Comparison of ENCODE assay signal across 9 cellular contexts in genomic region chr10:118800920-118801319, GRCh38. TPM values are rescaled to one million over a fixed set of nuclear protein-coding genes. Genes with fewer than 3 reads are reported as not detected.
DNase-seq lines count a peak whose midpoint lies in the region; ATAC-seq and TF ChIP-seq lines count a peak whose summit lies in the region.
"Had no signal": no experiment of that assay in that cellular context is flagged by ENCODE, and none has a peak within 500 bp of the region (broad histone marks: within the 10 kb centered on the region; RNA-seq: fewer than 3 reads in every experiment).

No MANE protein-coding gene starts in this region.

- peaks cover 6% of the 10 kb centered on the region for H3K27me3 Mint-ChIP-seq in CD4-positive, alpha-beta T cell

- no peaks in the 10 kb centered on the region for H3K36me3 Mint-ChIP-seq in CD4-positive, alpha-beta T cell (ENCODE audit: low read depth)

- H3K4me1 ChIP-seq in Karpas-422 (ENCODE audit: low read length): no peaks in the 10 kb centered on the region
- no peaks in the 10 kb centered on the region for H3K4me1 ChIP-seq in breast epithelium
- H3K4me1 ChIP-seq in mucosa of descending colon (ENCODE audit: low read depth): no peaks in the 10 kb centered on the region
- H3K4me1 ChIP-seq: HAP-1 had no signal

- H3K27ac Mint-ChIP-seq in CD4-positive, alpha-beta T cell: no peak overlapping the region

- H3K27me3 ChIP-seq in CD4-positive, alpha-beta T cell (ENCODE audit: control insufficient read depth, insufficient read depth, low read length): no peaks in the 10 kb centered on the region
- no peaks in the 10 kb centered on the region for H3K27me3 ChIP-seq in Karpas-422 (ENCODE audit: low read length)
- no peaks in the 10 kb centered on the region for H3K27me3 ChIP-seq in breast epithelium
- H3K27me3 ChIP-seq in MG63: no peaks in the 10 kb centered on the region

- no peak overlapping the region for H3K27ac ChIP-seq in CD4-positive, alpha-beta T cell (ENCODE audit: low read depth, low read length)
- H3K27ac ChIP-seq in Karpas-422 (ENCODE audit: low read length) (no peak overlapping the region), breast epithelium (no peak overlapping the region)

- TF ChIP-seq CTCF in CD4-positive, alpha-beta T cell (IDR thresholded peaks at IDR 0.05): peak; percentile 19
- TF ChIP-seq CTCF in breast epithelium (IDR thresholded peaks at IDR 0.05): peak in 2 of 3 donors; percentile 56 to 66
- no peak for TF ChIP-seq CTCF in mucosa of descending colon (IDR thresholded peaks at IDR 0.05)

- no peak overlapping the region for H3K9ac ChIP-seq in Karpas-422 (ENCODE audit: low read length)

- no peaks in the 10 kb centered on the region for H3K9me2 ChIP-seq in Karpas-422 (replicated peaks; ENCODE audit: insufficient read depth, low read length)

- no peaks in the 10 kb centered on the region for H3K36me3 ChIP-seq in Karpas-422 (ENCODE audit: insufficient read depth, low read length)
- no peaks in the 10 kb centered on the region for H3K36me3 ChIP-seq in breast epithelium
- no peaks in the 10 kb centered on the region for H3K36me3 ChIP-seq in mucosa of descending colon (ENCODE audit: low read depth)
- H3K36me3 ChIP-seq in MG63: no peaks in the 10 kb centered on the region
- H3K36me3 ChIP-seq: HAP-1 had no signal

- POLR2A ChIA-PET in CD4-positive, alpha-beta T cell (lab: Charles Lee): interaction anchor here (0.5 to 0.7 kb wide), 2 partner anchors 233 to 519 kb away, joined by 3 to 4 read pairs; no protein-coding TSS in a partner anchor

- H3K4me3 Mint-ChIP-seq in CD4-positive, alpha-beta T cell: no peak overlapping the region

- H3K4me1 Mint-ChIP-seq in CD4-positive, alpha-beta T cell (ENCODE audit: low read depth): no peaks in the 10 kb centered on the region

- no peaks in the 10 kb centered on the region for H4K20me1 ChIP-seq in Karpas-422 (ENCODE audit: insufficient read depth, low read depth, low read length)

- no peaks in the 10 kb centered on the region for H3K9me3 Mint-ChIP-seq in CD4-positive, alpha-beta T cell

- H3K9me3 ChIP-seq in CD4-positive, alpha-beta T cell (ENCODE audit: control insufficient read depth, low read length): no peaks in the 10 kb centered on the region
- no peaks in the 10 kb centered on the region for H3K9me3 ChIP-seq in Karpas-422 (ENCODE audit: low read length)
- no peaks in the 10 kb centered on the region for H3K9me3 ChIP-seq in breast epithelium
- H3K9me3 ChIP-seq in mucosa of descending colon: no peaks in the 10 kb centered on the region
- H3K9me3 ChIP-seq in MG63: peaks cover 2% of the 10 kb centered on the region; the same call in 1 of the 2 replicates
- H3K9me3 ChIP-seq: HAP-1 had no signal

- no peak overlapping the region for H2AFZ ChIP-seq in Karpas-422 (ENCODE audit: low read length)

- CTCF ChIA-PET in CD4-positive, alpha-beta T cell (lab: Charles Lee): interaction anchor here (1.0 kb wide), 1 partner anchor 232 kb away, joined by 6 read pairs; no protein-coding TSS in a partner anchor

- no peak overlapping the region for H3K4me2 ChIP-seq in Karpas-422 (ENCODE audit: low read depth, low read length, poor library complexity, severe bottlenecking)

- DNase-seq in CD4-positive, alpha-beta T cell: peak in 3 of 10 experiments; percentile 7 to 8 (median 7)
- peak; percentile 65 for DNase-seq in Karpas-422
- peak in 1 of 2 donors; percentile 48 for DNase-seq in breast epithelium (ENCODE audit: low spot score in 2 of 2)
- DNase-seq in mucosa of descending colon: peak in 2 of 3 donors; percentile 41 to 61
- no peak for DNase-seq in activated gamma-delta T cell (lab: John Stamatoyannopoulos, UW)
- DNase-seq in activated CD8-positive, alpha-beta memory T cell treated with anti-CD3 and anti-CD28 coated beads, Interleukin-2, amount 50 U/mL, for 48 hours: no peak
- no peak for DNase-seq in MG63

- H3K4me3 ChIP-seq in Karpas-422 (ENCODE audit: low read length): no peak overlapping the region
- no peak overlapping the region for H3K4me3 ChIP-seq in breast epithelium
- H3K4me3 ChIP-seq in mucosa of descending colon: no peak overlapping the region
- H3K4me3 ChIP-seq in MG63: no peak overlapping the region
- H3K4me3 ChIP-seq: HAP-1 had no signal

- H3K79me2 ChIP-seq in Karpas-422 (ENCODE audit: low read length): no peaks in the 10 kb centered on the region

- TF ChIP-seq POLR2A in breast epithelium (IDR thresholded peaks at IDR 0.05): no peak

- intact Hi-C loops in CD4-positive, alpha-beta T cell (cut with DNase I, micrococcal nuclease): loop anchor here (1.0 to 5.0 kb wide), 2 partner anchors 79 to 233 kb away; no protein-coding TSS in a partner anchor
- intact Hi-C loops in breast epithelium (cut with DNase I; ENCODE audit: low total_unique reads) (no loop called here), mucosa of descending colon (cut with DNase I, micrococcal nuclease) (no loop called here)

- no peak for ATAC-seq in CD4-positive, alpha-beta T cell (ENCODE audit: poor library complexity)
- ATAC-seq in mucosa of descending colon (peak; percentile 60), GM19324 (IDR thresholded peaks at IDR 0.05; ENCODE audit: low FRiP score, unreplicated experiment) (no peak)

RNA-seq across cellular contexts. Expression of gene CACUL1, which starts 46.1 kb away (rescaled TPM):
- 10 to 100 TPM; 36.7 to 37.4 TPM for total RNA-seq in CD4-positive, alpha-beta T cell
- total RNA-seq in Karpas-422 (2014; rRNA removed; shearing (Covaris generic); ENCODE audit: low replicate concordance): 28.2 and 50.3 TPM in 2 replicates
- total RNA-seq in breast epithelium: 10 to 100 TPM; 33.4 to 68.6 (median 55.2) TPM
- 10 to 100 TPM; 39.2 to 54.0 (median 40.0) TPM for total RNA-seq in mucosa of descending colon
- 27.1 and 30.4 TPM in 2 replicates for total RNA-seq in MG63 (2014; rRNA removed; shearing (Covaris generic); ENCODE audit: low replicate concordance)

Comparison
In these comparisons a context has a peak if more than half of its experiments do, and no peak if none do; other contexts are left out.
1. DNase-seq: peak in Karpas-422 (single experiment) and mucosa of descending colon (2 of 3); none in activated gamma-delta T cell (single experiment), activated CD8-positive, alpha-beta memory T cell treated with anti-CD3 and anti-CD28 coated beads, Interleukin-2, amount 50 U/mL, for 48 hours (single experiment) and MG63 (single experiment).
2. intact Hi-C loops: an anchor here in CD4-positive, alpha-beta T cell (1.0 to 5.0 kb wide); none called in breast epithelium and mucosa of descending colon.